Comparison of ENCODE assay signal across 1 cellular context in genomic region chr3:10142707-10143560, GRCh38.
TF ChIP-seq lines count a peak whose summit lies in the region.

No MANE protein-coding gene starts in this region.

TF ChIP-seq in K562, 482 proteins besides CTCF, POLR2A, EP300 and RAD21 (continued from another document):
- TF ChIP-seq TRIM25 (IDR thresholded peaks at IDR 0.05; ENCODE audit: borderline replicate concordance), result no peak
- TF ChIP-seq ZNF395 (CRISPR knock-in tag; IDR thresholded peaks at IDR 0.05), result no peak
- no peak for TF ChIP-seq ZBTB34 (CRISPR knock-in tag; IDR thresholded peaks at IDR 0.05)
- TF ChIP-seq CLOCK (CRISPR knock-in tag; IDR thresholded peaks at IDR 0.05; ENCODE audit: borderline replicate concordance), result no peak
- no peak; the same call in 1 of the 2 replicates for TF ChIP-seq HDGF (IDR thresholded peaks at IDR 0.05)
- TF ChIP-seq ZNF583 (CRISPR knock-in tag; IDR thresholded peaks at IDR 0.05), result no peak
- TF ChIP-seq KLF10 (CRISPR knock-in tag; IDR thresholded peaks at IDR 0.05), result no peak
- no peak for TF ChIP-seq ZNF354B (CRISPR knock-in tag; IDR thresholded peaks at IDR 0.05)
- TF ChIP-seq ZBTB33 (CRISPR knock-in tag; IDR thresholded peaks at IDR 0.05), result no peak
- TF ChIP-seq GATAD2A (IDR thresholded peaks at IDR 0.05), result no peak
- TF ChIP-seq MNT (conservative IDR thresholded peaks at IDR 0.05), result peak in 1 of 2 experiments; percentile 24; a peak in 2 of 4 replicates
